In genomic region chr16:89139907-89140361, GRCh38 we compare ENCODE assay signal across 27 cellular contexts. TPM values are rescaled to one million over a fixed set of nuclear protein-coding genes. Genes with fewer than 3 reads are reported as not detected.
"Had no signal": no experiment of that assay in that cellular context is flagged by ENCODE, and none has a peak within 500 bp of the region (broad histone marks: within the 10 kb centered on the region; RNA-seq: fewer than 3 reads in every experiment).

No MANE protein-coding gene starts in this region.

- H3K36me3 Mint-ChIP-seq: natural killer cell had no signal

- H3K4me1 Mint-ChIP-seq: activated CD8-positive, alpha-beta memory T cell treated with anti-CD3 and anti-CD28 coated beads, Interleukin-2, amount 10 ng/mL, durations not matched to agents 7 days and 5 days; activated naive CD4-positive, alpha-beta T cell treated with anti-CD3 and anti-CD28 coated beads, Interleukin-2, amount 50 U/mL, for 24 hours; mesothelial cell of epicardium; stimulated activated memory B cell treated with anti-CD40 and anti-IgM and Interleukin-4, amounts not matched to agents 10 μg/mL and 1 μg/mL and 100 μg/mL, for 72 hours had no signal

- H3K4me3 Mint-ChIP-seq: activated CD4-positive, alpha-beta T cell treated with anti-CD3 and anti-CD28 coated beads, Interleukin-2, amount 10 ng/mL, durations not matched to agents 7 days and 5 days; activated CD8-positive, alpha-beta memory T cell treated with anti-CD3 and anti-CD28 coated beads, Interleukin-2, amount 10 ng/mL, durations not matched to agents 7 days and 5 days; activated CD8-positive, alpha-beta T cell treated with anti-CD3 and anti-CD28 coated beads for 36 hours; activated naive CD4-positive, alpha-beta T cell treated with anti-CD3 and anti-CD28 coated beads, Interleukin-2, amount 50 U/mL, for 24 hours; activated T-helper 1 cell treated with anti-CD3 and anti-CD28 coated beads, Interleukin-12 subunit alpha, Interleukin-12 subunit beta, Interleukin-2, Interleukin-4 antibody, amounts not matched to agents 30 ng/mL and 10 ng/mL and 1 ng/mL, durations not matched to agents 14 hours and 24 hours and 36 hours; effector memory CD8-positive, alpha-beta T cell; mesothelial cell of epicardium; natural killer cell; stimulated activated memory B cell treated with anti-CD40 and anti-IgM and Interleukin-4, amounts not matched to agents 10 μg/mL and 1 μg/mL and 100 μg/mL, for 72 hours; T-helper 2 cell treated with Interferon-gamma antibody and Interleukin-4, amounts not matched to agents 5 μg/mL and 100 μg/mL, for 36 hours had no signal

- H3K9me3 ChIP-seq: esophagus muscularis mucosa, gastroesophageal sphincter, heart left ventricle, stomach, suprapubic skin, tibial nerve, uterus had no signal

- ATAC-seq: activated CD4-positive, CD25-positive, alpha-beta regulatory T cell treated with anti-CD3 and anti-CD28 coated beads, Interleukin-2, amount 50 U/mL, for 24 hours; activated CD8-positive, alpha-beta memory T cell treated with anti-CD3 and anti-CD28 coated beads, Interleukin-2, amount 10 ng/mL, durations not matched to agents 7 days and 5 days; activated CD8-positive, alpha-beta T cell treated with anti-CD3 and anti-CD28 coated beads for 36 hours; effector memory CD8-positive, alpha-beta T cell; gastroesophageal sphincter; heart left ventricle; left cardiac atrium; natural killer cell; sciatic nerve; stimulated activated memory B cell treated with anti-CD40 and anti-IgM and Interleukin-4, amounts not matched to agents 10 μg/mL and 1 μg/mL and 100 μg/mL, for 72 hours had no signal

- DNase-seq: activated CD4-positive, alpha-beta T cell treated with anti-CD3 and anti-CD28 coated beads, Interleukin-2, amount 10 ng/mL, durations not matched to agents 7 days and 5 days; activated CD8-positive, alpha-beta memory T cell treated with anti-CD3 and anti-CD28 coated beads, Interleukin-2, amount 10 ng/mL, durations not matched to agents 7 days and 5 days; activated CD8-positive, alpha-beta T cell treated with anti-CD3 and anti-CD28 coated beads for 36 hours; activated gamma-delta T cell treated with Interleukin-2 at 50 U/mL for 16 hours; activated T-cell treated with anti-CD3 and anti-CD28 coated beads for 4 hours; anterior cingulate cortex; brain microvascular endothelial cell; central memory CD4-positive, alpha-beta T cell; effector memory CD8-positive, alpha-beta T cell; left cardiac atrium; natural killer cell; small intestine; stimulated activated CD4-positive, alpha-beta T cell treated with anti-CD3 and anti-CD28 coated beads, Interleukin-15, amount 100 ng/mL, for 24 hours; stomach; uterus had no signal

- H3K27ac Mint-ChIP-seq: activated CD4-positive, alpha-beta T cell treated with anti-CD3 and anti-CD28 coated beads, Interleukin-2, amount 10 ng/mL, durations not matched to agents 7 days and 5 days; activated CD8-positive, alpha-beta memory T cell treated with anti-CD3 and anti-CD28 coated beads, Interleukin-2, amount 10 ng/mL, durations not matched to agents 7 days and 5 days; activated CD8-positive, alpha-beta T cell treated with anti-CD3 and anti-CD28 coated beads for 36 hours; activated naive CD4-positive, alpha-beta T cell treated with anti-CD3 and anti-CD28 coated beads, Interleukin-2, amount 50 U/mL, for 24 hours; activated T-helper 1 cell treated with anti-CD3 and anti-CD28 coated beads, Interleukin-12 subunit alpha, Interleukin-12 subunit beta, Interleukin-2, Interleukin-4 antibody, amounts not matched to agents 30 ng/mL and 10 ng/mL and 1 ng/mL, durations not matched to agents 14 hours and 24 hours and 36 hours; effector memory CD8-positive, alpha-beta T cell; mesothelial cell of epicardium; natural killer cell; stimulated activated memory B cell treated with anti-CD40 and anti-IgM and Interleukin-4, amounts not matched to agents 10 μg/mL and 1 μg/mL and 100 μg/mL, for 72 hours; T-helper 2 cell treated with Interferon-gamma antibody and Interleukin-4, amounts not matched to agents 5 μg/mL and 100 μg/mL, for 36 hours had no signal

- H3K9me3 Mint-ChIP-seq: activated CD4-positive, alpha-beta T cell treated with anti-CD3 and anti-CD28 coated beads, Interleukin-2, amount 10 ng/mL, durations not matched to agents 7 days and 5 days; activated CD8-positive, alpha-beta T cell treated with anti-CD3 and anti-CD28 coated beads for 36 hours; activated naive CD4-positive, alpha-beta T cell treated with anti-CD3 and anti-CD28 coated beads, Interleukin-2, amount 50 U/mL, for 24 hours; activated T-helper 1 cell treated with anti-CD3 and anti-CD28 coated beads, Interleukin-12 subunit alpha, Interleukin-12 subunit beta, Interleukin-2, Interleukin-4 antibody, amounts not matched to agents 30 ng/mL and 10 ng/mL and 1 ng/mL, durations not matched to agents 14 hours and 24 hours and 36 hours; effector memory CD8-positive, alpha-beta T cell; mesothelial cell of epicardium; natural killer cell; stimulated activated memory B cell treated with anti-CD40 and anti-IgM and Interleukin-4, amounts not matched to agents 10 μg/mL and 1 μg/mL and 100 μg/mL, for 72 hours; T-helper 2 cell treated with Interferon-gamma antibody and Interleukin-4, amounts not matched to agents 5 μg/mL and 100 μg/mL, for 36 hours had no signal

- H3K27me3 Mint-ChIP-seq: activated CD4-positive, alpha-beta T cell treated with anti-CD3 and anti-CD28 coated beads, Interleukin-2, amount 10 ng/mL, durations not matched to agents 7 days and 5 days; activated CD8-positive, alpha-beta memory T cell treated with anti-CD3 and anti-CD28 coated beads, Interleukin-2, amount 10 ng/mL, durations not matched to agents 7 days and 5 days; activated CD8-positive, alpha-beta T cell treated with anti-CD3 and anti-CD28 coated beads for 36 hours; activated naive CD4-positive, alpha-beta T cell treated with anti-CD3 and anti-CD28 coated beads, Interleukin-2, amount 50 U/mL, for 24 hours; effector memory CD8-positive, alpha-beta T cell; stimulated activated memory B cell treated with anti-CD40 and anti-IgM and Interleukin-4, amounts not matched to agents 10 μg/mL and 1 μg/mL and 100 μg/mL, for 72 hours had no signal

RNA-seq across cellular contexts. Expression of gene CDH15, which starts 31.6 kb away (rescaled TPM):
- total RNA-seq: activated CD4-positive, alpha-beta T cell treated with anti-CD3 and anti-CD28 coated beads, Interleukin-2, amount 10 ng/mL, durations not matched to agents 7 days and 5 days; activated CD8-positive, alpha-beta memory T cell treated with anti-CD3 and anti-CD28 coated beads, Interleukin-2, amount 10 ng/mL, durations not matched to agents 7 days and 5 days; activated CD8-positive, alpha-beta T cell treated with anti-CD3 and anti-CD28 coated beads for 36 hours; activated T-helper 1 cell treated with anti-CD3 and anti-CD28 coated beads, Interleukin-12 subunit alpha, Interleukin-12 subunit beta, Interleukin-2, Interleukin-4 antibody, amounts not matched to agents 30 ng/mL and 10 ng/mL and 1 ng/mL, durations not matched to agents 14 hours and 24 hours and 36 hours; stomach had no signal
